In the genomic region with DNA sequence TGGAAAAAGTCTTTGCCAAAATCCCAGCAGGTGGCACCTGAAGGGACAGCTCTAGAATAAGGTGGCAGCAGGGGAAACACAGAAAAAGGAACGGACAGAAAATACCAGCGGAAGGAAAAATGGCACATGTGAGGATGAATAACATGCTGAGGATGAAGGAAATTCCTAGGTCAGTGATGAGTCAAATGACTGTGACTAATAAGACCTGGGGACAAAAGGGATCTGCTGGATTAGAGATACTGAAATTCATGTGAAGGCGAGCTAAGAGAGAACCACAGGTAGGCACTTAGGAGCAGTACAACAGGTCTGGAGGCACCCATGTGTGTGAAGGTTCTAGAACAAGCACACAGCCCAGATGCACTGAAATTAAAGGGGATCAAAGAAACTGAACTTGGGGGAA, we compare ENCODE assay signal across 11 cellular contexts.
DNase-seq lines count a peak whose midpoint lies in the region; ATAC-seq, FAIRE-seq and TF ChIP-seq lines count a peak whose summit lies in the region.
"Had no signal": no experiment of that assay in that cellular context is flagged by ENCODE, and none has a peak within 500 bp of the region (broad histone marks: within the 10 kb centered on the region; RNA-seq: fewer than 3 reads in every experiment).

No MANE protein-coding gene starts in this region.

- intact Hi-C loops in K562 (cut with micrococcal nuclease), result no loop called here

- H3K27ac ChIP-seq in ACC112 (ENCODE audit: low read depth, low read length) (peak overlapping the region; percentile 99), K562 (ENCODE audit: extremely low read depth, low read depth, low read length) (no peak overlapping the region), muscle layer of colon (ENCODE audit: low read depth, low read length) (peak overlapping the region; percentile 74)
- H3K27ac ChIP-seq: VCaP had no signal

- H2AFZ ChIP-seq in ACC112 (ENCODE audit: low read length, unreplicated experiment), result peak overlapping the region; percentile 26
- no peak overlapping the region for H2AFZ ChIP-seq in K562 (ENCODE audit: low read depth, low read length)

- H3K36me3 ChIP-seq in ACC112 (ENCODE audit: insufficient read depth, low read length) (no peaks in the 10 kb centered on the region), K562 (ENCODE audit: control insufficient read depth, insufficient read depth, low read length) (peaks cover 8% of the 10 kb centered on the region; the same call in 2 of the 3 replicates), muscle layer of colon (ENCODE audit: insufficient read depth, low read length) (no peaks in the 10 kb centered on the region)

- TF ChIP-seq EP300 in K562 (IDR thresholded peaks at IDR 0.05; ENCODE audit: low read length), result no peak

- CTCF ChIA-PET in K562 (lab: Yijun Ruan, JAX; ENCODE audit: low intra/inter-chr PET ratio), result no interaction called here

- H3K9me1 ChIP-seq in K562 (ENCODE audit: control insufficient read depth, insufficient read depth, low read length), result no peaks in the 10 kb centered on the region

- no peak for TF ChIP-seq RAD21 in K562 (CRISPR knock-in tag; conservative IDR thresholded peaks at IDR 0.05 in 1 of 2, IDR thresholded peaks at IDR 0.05 in 1 of 2)

- ATAC-seq in K562 (no peak), GM18907 (IDR thresholded peaks at IDR 0.05; ENCODE audit: unreplicated experiment) (no peak), GM18517 (IDR thresholded peaks at IDR 0.05; ENCODE audit: unreplicated experiment) (no peak)

- H3K79me2 ChIP-seq in ACC112 (ENCODE audit: control insufficient read depth, insufficient read depth, low read length, unreplicated experiment) (peaks cover 42% of the 10 kb centered on the region), K562 (ENCODE audit: control insufficient read depth, insufficient read depth, low read length) (0 out of 3 replicates have a peak, but pooled peaks cover 7% of the 10 kb centered on the region)

- DNase-seq in HPDE6-E6E7 (ENCODE audit: extremely low spot score), result peak; percentile 13
- DNase-seq in K562 (ENCODE audit: extremely low read depth in 1 of 4, low spot score in 3 of 4), result peak in 1 of 4 experiments; percentile 16
- DNase-seq in effector CD4-positive, alpha-beta T cell, result no peak
- no peak for DNase-seq in HUDEP-2 (lab: John Stamatoyannopoulos, UW; ENCODE audit: unreplicated experiment in 76 of 76)
- DNase-seq: DMS 273 treated with DMSO at 0.1 percent for 48 hours, NCI-H524 had no signal

- no peak for TF ChIP-seq POLR2A in K562 (conservative IDR thresholded peaks at IDR 0.05)

- BruUV-seq in K562 (replicated peaks; lab: Mats Ljungman, UMichigan), result no TSS peak

- in situ Hi-C loops in K562 (cut with MboI), result no loop called here

- no peaks in the 10 kb centered on the region for H3K27me3 ChIP-seq in ACC112 (ENCODE audit: insufficient read depth, low read length)
- no peaks in the 10 kb centered on the region for H3K27me3 ChIP-seq in K562 (ENCODE audit: control insufficient read depth in 2 of 2, insufficient read depth in 2 of 2, low read length in 2 of 2)
- no peaks in the 10 kb centered on the region for H3K27me3 ChIP-seq in muscle layer of colon (ENCODE audit: control insufficient read depth in 1 of 2, insufficient read depth in 2 of 2, low read length in 2 of 2)

- no peaks in the 10 kb centered on the region for H4K20me1 ChIP-seq in K562 (replicated peaks; ENCODE audit: control insufficient read depth, insufficient read depth, low read length)

- TF ChIP-seq CTCF in K562 (IDR thresholded peaks at IDR 0.05 in 2 of 3, conservative IDR thresholded peaks at IDR 0.05 in 1 of 3; ENCODE audit: insufficient read depth in 2 of 3, low read depth in 1 of 3, low read length in 3 of 3), result no peak

- POLR2A ChIA-PET in K562 (lab: Yijun Ruan, JAX), result interaction anchor here (0.5 to 1.0 kb wide), 2 partner anchors 15 to 58 kb away, joined by 3 to 4 read pairs; no protein-coding TSS in a partner anchor

- H3K4me1 ChIP-seq in ACC112 (ENCODE audit: control insufficient read depth, insufficient read depth, low read length, unreplicated experiment) (peaks cover 60% of the 10 kb centered on the region), K562 (replicated peaks in 1 of 2; ENCODE audit: control insufficient read depth in 2 of 2, insufficient read depth in 2 of 2, low read length in 2 of 2) (peaks cover 0 to 6% of the 10 kb centered on the region in 2 experiments; a peak in 3 of 5 replicates), muscle layer of colon (ENCODE audit: insufficient read depth, low read length) (peaks cover 69% of the 10 kb centered on the region)

- no peak overlapping the region for H3K4me2 ChIP-seq in K562 (ENCODE audit: insufficient read depth, low read length)

- WGBS in K562 (ENCODE audit: insufficient coverage, low coverage, missing lambda C conversion rate), result 54% methylated on average over 3 of the region's 3 CpGs

- no peak overlapping the region for H3K9ac ChIP-seq in K562 (ENCODE audit: insufficient read depth in 1 of 2, low read depth in 2 of 2, low read length in 2 of 2)
- H3K9ac ChIP-seq in muscle layer of colon (ENCODE audit: low read length), result no peak overlapping the region

- no peak for FAIRE-seq in K562 (lab: Jason Lieb, UNC)

- H3K9me3 ChIP-seq in K562 (replicated peaks; ENCODE audit: control insufficient read depth, insufficient read depth, low read depth, low read length), result no peaks in the 10 kb centered on the region
- no peaks in the 10 kb centered on the region for H3K9me3 ChIP-seq in muscle layer of colon (ENCODE audit: low read length)

- peak overlapping the region; percentile 42 for H3K4me3 ChIP-seq in ACC112 (ENCODE audit: low read depth, low read length)
- H3K4me3 ChIP-seq in K562, result no peak overlapping the region
- H3K4me3 ChIP-seq in muscle layer of colon (ENCODE audit: low read depth in 1 of 2, low read length in 2 of 2), result no peak overlapping the region

TF ChIP-seq in K562, 482 proteins besides CTCF, POLR2A, EP300 and RAD21:
- TF ChIP-seq JUND (IDR thresholded peaks at IDR 0.05; ENCODE audit: borderline replicate concordance, low read depth, low read length), result peak; percentile 9; the same call in 1 of the 2 replicates
- no peak for TF ChIP-seq JUND (tag; IDR thresholded peaks at IDR 0.05; ENCODE audit: borderline replicate concordance, low read depth, low read length)
- TF ChIP-seq AFF4 (CRISPR knock-in tag; IDR thresholded peaks at IDR 0.05), result no peak
- TF ChIP-seq FOSL1 (tag; conservative IDR thresholded peaks at IDR 0.05), result peak; percentile 42; the same call in 1 of the 2 replicates
- no peak for TF ChIP-seq KLF1 (tag; IDR thresholded peaks at IDR 0.05)
- TF ChIP-seq PTBP1 (IDR thresholded peaks at IDR 0.05; ENCODE audit: low read depth, low read length), result no peak
- no peak for TF ChIP-seq ZEB2 (IDR thresholded peaks at IDR 0.05)
- no peak for TF ChIP-seq RHOXF2B (CRISPR knock-in tag; conservative IDR thresholded peaks at IDR 0.05)
- TF ChIP-seq ATF3 (IDR thresholded peaks at IDR 0.05), result peak; percentile 44; the same call in 1 of the 2 replicates
- TF ChIP-seq ATF3 (CRISPR knock-in tag; conservative IDR thresholded peaks at IDR 0.05), result no peak
- no peak for TF ChIP-seq STAT5A (IDR thresholded peaks at IDR 0.05; ENCODE audit: borderline replicate concordance, low read length)
